In the genomic region with DNA sequence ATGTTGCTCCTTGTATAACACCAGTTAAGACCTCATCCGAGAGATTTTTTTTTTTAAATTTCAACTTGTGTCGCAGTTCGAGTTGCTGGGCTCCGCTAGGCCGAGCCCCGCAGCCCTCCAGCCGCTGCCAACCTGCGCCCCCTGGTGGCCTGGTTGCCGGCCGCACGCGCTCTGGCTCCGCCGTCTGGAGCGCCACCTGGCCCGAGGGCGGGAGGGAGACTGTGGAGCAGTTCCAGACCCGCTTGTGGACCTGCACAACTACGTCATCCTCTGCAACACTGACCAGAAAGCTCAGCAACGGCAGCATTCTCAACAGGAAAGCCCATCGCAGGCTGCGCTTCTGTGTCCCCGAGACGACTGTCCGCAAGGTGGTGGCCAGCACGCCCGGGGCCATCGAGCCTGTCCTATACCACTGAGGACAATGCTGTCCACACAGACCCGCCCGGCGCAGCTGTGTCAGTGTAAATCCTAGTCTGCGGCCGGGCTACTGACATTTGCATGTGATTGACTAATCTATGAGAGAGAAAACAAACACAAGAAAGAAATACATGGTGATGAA, we compare ENCODE assay signal across 8 cellular contexts. TPM values are rescaled to one million over a fixed set of nuclear protein-coding genes. Genes with fewer than 3 reads are reported as not detected.
DNase-seq lines count a peak whose midpoint lies in the region; TF ChIP-seq lines count a peak whose summit lies in the region.

No MANE protein-coding gene starts in this region.

- in situ Hi-C loops in SK-MEL-5 (cut with HindIII; ENCODE audit: low pct_unique_long_range_greater_than_20kb, low sequenced_read_pairs): no loop called here

- H3K4me3 ChIP-seq in suprapubic skin: peak overlapping the region; percentile 41

- H3K4me3 Mint-ChIP-seq in activated naive CD4-positive, alpha-beta T cell treated with anti-CD3 and anti-CD28 coated beads, Interleukin-2, amount 10 ng/mL, durations not matched to agents 7 days and 5 days: peak overlapping the region; percentile 32

- H3K9me3 Mint-ChIP-seq in activated naive CD4-positive, alpha-beta T cell treated with anti-CD3 and anti-CD28 coated beads, Interleukin-2, amount 10 ng/mL, durations not matched to agents 7 days and 5 days: no peaks in the 10 kb centered on the region

- no peak overlapping the region for H3K27ac Mint-ChIP-seq in activated naive CD4-positive, alpha-beta T cell treated with anti-CD3 and anti-CD28 coated beads, Interleukin-2, amount 10 ng/mL, durations not matched to agents 7 days and 5 days

- peaks cover 24% of the 10 kb centered on the region for H3K27me3 Mint-ChIP-seq in activated naive CD4-positive, alpha-beta T cell treated with anti-CD3 and anti-CD28 coated beads, Interleukin-2, amount 10 ng/mL, durations not matched to agents 7 days and 5 days

- TF ChIP-seq CTCF in LNCAP (IDR thresholded peaks at IDR 0.05) (peak; percentile 100), suprapubic skin (IDR thresholded peaks at IDR 0.05) (peak; percentile 85 to 97)

- H3K4me1 Mint-ChIP-seq in activated naive CD4-positive, alpha-beta T cell treated with anti-CD3 and anti-CD28 coated beads, Interleukin-2, amount 10 ng/mL, durations not matched to agents 7 days and 5 days: peaks cover 28% of the 10 kb centered on the region

- peaks cover 9% of the 10 kb centered on the region for H3K4me1 ChIP-seq in suprapubic skin

- DNase-seq in Daoy (ENCODE audit: low read depth) (peak; percentile 78), GOT3 (lab: John Stamatoyannopoulos, UW) (peak; percentile 41), SK-MEL-5 (ENCODE audit: low read depth, low spot score) (peak; percentile 73), germinal center (ENCODE audit: low spot score) (peak; percentile 85), occipital lobe (lab: John Stamatoyannopoulos, UW) (peak; percentile 82), suprapubic skin (ENCODE audit: low spot score in 2 of 2) (peak; percentile 86 to 87)
- DNase-seq in activated naive CD4-positive, alpha-beta T cell treated with anti-CD3 and anti-CD28 coated beads, Interleukin-2, amount 10 ng/mL, durations not matched to agents 7 days and 5 days: peak; percentile 85

- CTCF ChIA-PET in activated naive CD4-positive, alpha-beta T cell treated with anti-CD3 and anti-CD28 coated beads, Interleukin-2, amount 10 ng/mL, durations not matched to agents 7 days and 5 days (lab: Charles Lee): interaction anchor here (0.6 to 2.2 kb wide), 13 partner anchors 10 to 292 kb away, joined by 3 to 12 read pairs (median 4); a partner anchor contains a TSS

- no peak for TF ChIP-seq EP300 in suprapubic skin (IDR thresholded peaks at IDR 0.05)

- no peak overlapping the region for H3K27ac ChIP-seq in suprapubic skin

- H3K36me3 ChIP-seq in suprapubic skin: no peaks in the 10 kb centered on the region

- no peak for TF ChIP-seq POLR2A in suprapubic skin (IDR thresholded peaks at IDR 0.05)

- no peaks in the 10 kb centered on the region for H3K27me3 ChIP-seq in suprapubic skin

- WGBS in suprapubic skin: 7% methylated on average over 33 of the region's 33 CpGs

- H3K36me3 Mint-ChIP-seq in activated naive CD4-positive, alpha-beta T cell treated with anti-CD3 and anti-CD28 coated beads, Interleukin-2, amount 10 ng/mL, durations not matched to agents 7 days and 5 days: no peaks in the 10 kb centered on the region

- no peaks in the 10 kb centered on the region for H3K9me3 ChIP-seq in suprapubic skin

RNA-seq across cellular contexts. Expression of a gene that starts 39.1 kb away (rescaled TPM):
- total RNA-seq in Daoy (2014; rRNA removed; shearing (Covaris generic)): 0.11 and 0.51 TPM in 2 replicates
- total RNA-seq in SK-MEL-5 (2014; rRNA removed; shearing (Covaris generic)): not detected in 2 replicates
- 0.10 TPM in 1 of 2 replicates, not detected in the other for polyA plus RNA-seq in SK-MEL-5 (2015; cell fraction: cytosol; rRNA removed)
- 0.36 TPM in 1 of 2 replicates, not detected in the other for polyA plus RNA-seq in SK-MEL-5 (2015; cell fraction: nucleus; rRNA removed)
- 3.4 TPM for total RNA-seq in occipital lobe
- total RNA-seq in suprapubic skin: 1 to 10 TPM in 2 of 4 donors, under 1 TPM in 1, not detected in 1; 0.48 to 1.9 (median 1.4) TPM
